ENCODE assay signal across 28 cellular contexts in the genomic region with DNA sequence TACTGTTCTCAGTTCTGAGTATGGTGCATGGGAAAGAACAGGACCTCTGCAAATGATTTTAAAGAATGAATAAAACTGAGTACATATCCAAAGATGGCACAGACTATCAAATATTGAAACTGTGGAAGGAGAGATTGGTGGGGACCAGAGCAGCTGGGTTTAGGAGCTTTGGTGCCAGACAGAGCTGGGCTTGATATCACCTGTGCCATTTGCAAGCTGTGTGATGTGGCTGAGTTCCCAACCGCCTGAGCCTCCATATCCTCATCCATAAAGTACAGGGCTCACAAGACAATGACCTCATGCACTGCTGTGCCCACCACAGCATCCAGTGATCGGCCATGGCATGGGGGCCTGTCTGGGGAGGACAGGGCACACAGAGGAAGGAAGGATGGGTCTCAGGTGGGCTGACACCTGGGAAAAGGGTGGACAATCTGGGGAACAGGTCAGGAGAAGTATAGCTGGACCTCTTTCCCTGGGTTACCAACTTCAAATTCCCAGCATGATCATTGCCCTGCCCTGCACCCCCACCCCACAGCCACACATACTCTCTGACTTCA.
"Had no signal": no experiment of that assay in that cellular context is flagged by ENCODE, and none has a peak within 500 bp of the region (broad histone marks: within the 10 kb centered on the region; RNA-seq: fewer than 3 reads in every experiment).

No MANE protein-coding gene starts in this region.

- ATAC-seq: left ventricle myocardium superior; mucosa of descending colon; natural killer cell treated with Interleukin-12 subunit alpha and Interleukin-12 subunit beta and Interleukin-15 and Interleukin-18, amount 100 ng/mL, for 72 hours had no signal

- H3K4me1 ChIP-seq: parathyroid adenoma, right lobe of liver, suprapubic skin, transverse colon had no signal

- H2AFZ ChIP-seq: parathyroid adenoma had no signal

- FAIRE-seq: endometrium, frontal cortex, small intestine had no signal

- H3K27me3 ChIP-seq: neutrophil, right lobe of liver, transverse colon had no signal

- H3K4me1 Mint-ChIP-seq: memory B cell; mesothelial cell of epicardium; naive B cell; neural crest cell; stimulated activated naive CD8-positive, alpha-beta T cell treated with anti-CD3 and anti-CD28 coated beads, Interleukin-15, amount 100 ng/mL, for 72 hours had no signal

- H3K79me2 ChIP-seq: parathyroid adenoma had no signal

- H3K9me3 ChIP-seq: mucosa of descending colon, neutrophil, right lobe of liver, suprapubic skin, transverse colon had no signal

- H3K36me3 ChIP-seq: neutrophil, right lobe of liver, suprapubic skin, transverse colon had no signal

- H3K9me3 Mint-ChIP-seq: dendritic cell treated with granulocyte-macrophage colony-stimulating factor and Interleukin-4, amounts not matched to agents 40 ng/mL and 50 ng/mL, for 4 days; natural killer cell treated with Interleukin-12 subunit alpha and Interleukin-12 subunit beta and Interleukin-15 and Interleukin-18, amount 100 ng/mL, for 72 hours; stimulated activated naive CD8-positive, alpha-beta T cell treated with anti-CD3 and anti-CD28 coated beads, Interleukin-15, amount 100 ng/mL, for 72 hours had no signal

- H3K4me3 Mint-ChIP-seq: dendritic cell treated with granulocyte-macrophage colony-stimulating factor and Interleukin-4, amounts not matched to agents 40 ng/mL and 50 ng/mL, for 4 days; memory B cell; mesothelial cell of epicardium; naive B cell; natural killer cell treated with Interleukin-12 subunit alpha and Interleukin-12 subunit beta and Interleukin-15 and Interleukin-18, amount 100 ng/mL, for 72 hours; neural crest cell; stimulated activated naive CD8-positive, alpha-beta T cell treated with anti-CD3 and anti-CD28 coated beads, Interleukin-15, amount 100 ng/mL, for 72 hours had no signal

- DNase-seq: caudate nucleus; cerebellar nuclear complex; effector memory CD4-positive, alpha-beta T cell; erythroblast; kidney glomerular epithelial cell; left ventricle myocardium superior; mucosa of descending colon; naive B cell; right lobe of liver; small intestine; stimulated activated CD4-positive, alpha-beta T cell treated with anti-CD3 and anti-CD28 coated beads, Interleukin-15, amount 100 ng/mL, for 24 hours; stimulated activated CD4-positive, alpha-beta T cell treated with anti-CD3 and anti-CD28 coated beads, Interleukin-4, amount 100 ng/mL, for 1 hour; stimulated activated CD8-positive, alpha-beta memory T cell treated with anti-CD3 and anti-CD28 coated beads, Interleukin-4, amount 100 ng/mL, for 48 hours; stimulated activated naive CD4-positive, alpha-beta T cell; stimulated activated naive CD8-positive, alpha-beta T cell treated with anti-CD3 and anti-CD28 coated beads, Interleukin-15, amount 100 ng/mL, for 72 hours; transverse colon had no signal

- H3K27ac Mint-ChIP-seq: dendritic cell treated with granulocyte-macrophage colony-stimulating factor and Interleukin-4, amounts not matched to agents 40 ng/mL and 50 ng/mL, for 4 days; memory B cell; mesothelial cell of epicardium; naive B cell; natural killer cell treated with Interleukin-12 subunit alpha and Interleukin-12 subunit beta and Interleukin-15 and Interleukin-18, amount 100 ng/mL, for 72 hours; progenitor cell of endocrine pancreas had no signal

- H3K4me3 ChIP-seq: lung, mucosa of descending colon, right lobe of liver, suprapubic skin, transverse colon had no signal

- H3K36me3 Mint-ChIP-seq: memory B cell; mesothelial cell of epicardium; naive B cell; natural killer cell treated with Interleukin-12 subunit alpha and Interleukin-12 subunit beta and Interleukin-15 and Interleukin-18, amount 100 ng/mL, for 72 hours had no signal

- H3K27ac ChIP-seq: neutrophil, parathyroid adenoma, right lobe of liver, suprapubic skin, transverse colon had no signal

- H3K9ac ChIP-seq: parathyroid adenoma had no signal
